Comparison of ENCODE assay signal across 8 cellular contexts in the genomic region with DNA sequence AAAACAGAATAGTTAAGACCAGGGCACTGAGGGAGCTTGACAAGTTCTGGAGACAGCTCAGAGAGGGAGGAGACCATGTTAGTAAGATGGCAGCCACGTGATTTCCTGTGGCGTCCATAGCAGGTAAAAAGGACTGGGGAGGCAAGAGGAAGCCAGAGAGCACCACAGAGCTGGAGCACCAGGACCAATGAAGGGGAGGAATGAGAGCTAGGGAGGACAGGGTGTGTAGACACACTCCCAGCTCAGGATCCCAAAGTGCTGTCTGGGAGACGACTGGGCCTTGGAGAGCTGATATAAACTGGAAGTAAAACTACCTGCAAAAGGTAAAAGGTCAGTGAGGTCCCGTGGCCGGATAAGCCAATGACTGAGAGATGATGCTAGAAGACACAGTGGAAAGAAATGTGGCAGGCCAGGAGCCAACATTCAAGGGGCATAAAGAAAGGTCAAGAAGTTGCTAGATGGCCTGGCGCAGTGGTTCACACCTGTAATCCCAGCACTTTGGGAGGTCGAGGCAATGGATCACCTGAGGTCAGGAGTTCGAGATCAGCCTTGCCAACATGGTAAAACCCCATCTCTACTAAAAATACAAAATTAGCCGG. TPM values are rescaled to one million over a fixed set of nuclear protein-coding genes. Genes with fewer than 3 reads are reported as not detected.
DNase-seq lines count a peak whose midpoint lies in the region; ATAC-seq and TF ChIP-seq lines count a peak whose summit lies in the region.
"Had no signal": no experiment of that assay in that cellular context is flagged by ENCODE, and none has a peak within 500 bp of the region (broad histone marks: within the 10 kb centered on the region; RNA-seq: fewer than 3 reads in every experiment).

No MANE protein-coding gene starts in this region.

- H3K4me3 ChIP-seq in Loucy (ENCODE audit: low read length, poor library complexity, severe bottlenecking), result peak overlapping the region; percentile 21
- no peak overlapping the region for H3K4me3 ChIP-seq in coronary artery
- no peak overlapping the region for H3K4me3 ChIP-seq in psoas muscle
- no peak overlapping the region for H3K4me3 ChIP-seq in body of pancreas

- peaks cover 6% of the 10 kb centered on the region; the same call in 1 of the 2 replicates for H3K36me3 ChIP-seq in Loucy (ENCODE audit: insufficient read depth, low read length)
- H3K36me3 ChIP-seq in psoas muscle (ENCODE audit: insufficient read depth in 1 of 2, low read depth in 1 of 2), result no peaks in the 10 kb centered on the region
- H3K36me3 ChIP-seq in body of pancreas (replicated peaks in 1 of 2; ENCODE audit: insufficient read depth in 1 of 2, low read depth in 2 of 2), result no peaks in the 10 kb centered on the region

- no peaks in the 10 kb centered on the region for H3F3A ChIP-seq in Loucy (ENCODE audit: low read depth)

- H3K4me3 Mint-ChIP-seq in stimulated activated effector memory CD8-positive, alpha-beta T cell treated with anti-CD3 and anti-CD28 coated beads, Interleukin-12 subunit alpha, Interleukin-12 subunit beta, amount 100 ng/mL, for 72 hours, result peak overlapping the region; percentile 33

- no peaks in the 10 kb centered on the region for H3K9me3 ChIP-seq in Loucy (ENCODE audit: insufficient read depth, low read depth, low read length)
- no peaks in the 10 kb centered on the region for H3K9me3 ChIP-seq in psoas muscle
- no peaks in the 10 kb centered on the region for H3K9me3 ChIP-seq in body of pancreas

- ATAC-seq in stimulated activated effector memory CD8-positive, alpha-beta T cell treated with anti-CD3 and anti-CD28 coated beads, Interleukin-12 subunit alpha, Interleukin-12 subunit beta, amount 100 ng/mL, for 72 hours, result peak; percentile 90
- no peak for ATAC-seq in psoas muscle
- ATAC-seq in body of pancreas, result no peak

- H3K27ac Mint-ChIP-seq in stimulated activated effector memory CD8-positive, alpha-beta T cell treated with anti-CD3 and anti-CD28 coated beads, Interleukin-12 subunit alpha, Interleukin-12 subunit beta, amount 100 ng/mL, for 72 hours, result peak overlapping the region; percentile 87

- H3K4me1 ChIP-seq in Loucy (ENCODE audit: insufficient read depth, low read length, poor library complexity, severe bottlenecking) (peaks cover 12% of the 10 kb centered on the region), psoas muscle (no peaks in the 10 kb centered on the region), body of pancreas (peaks cover 7% of the 10 kb centered on the region)

- no peak overlapping the region for H3K27ac ChIP-seq in coronary artery
- no peak overlapping the region for H3K27ac ChIP-seq in psoas muscle
- H3K27ac ChIP-seq in body of pancreas, result no peak overlapping the region

- H3K4me1 Mint-ChIP-seq in stimulated activated effector memory CD8-positive, alpha-beta T cell treated with anti-CD3 and anti-CD28 coated beads, Interleukin-12 subunit alpha, Interleukin-12 subunit beta, amount 100 ng/mL, for 72 hours, result peaks cover 14% of the 10 kb centered on the region

- no peaks in the 10 kb centered on the region for H3K9me2 ChIP-seq in Loucy (replicated peaks; ENCODE audit: low read depth, low read length)

- H3K9ac ChIP-seq in Loucy (ENCODE audit: low read depth, low read length, poor library complexity, severe bottlenecking), result no peak overlapping the region

- peaks cover 21% of the 10 kb centered on the region; the same call in 1 of the 2 replicates for H3K79me2 ChIP-seq in Loucy (ENCODE audit: insufficient read depth, low read length)

- H3K4me2 ChIP-seq in Loucy (ENCODE audit: low read depth, low read length, poor library complexity, severe bottlenecking), result peak overlapping the region; percentile 31

- H4K20me1 ChIP-seq in Loucy (ENCODE audit: insufficient read depth, low read length, poor library complexity, severe bottlenecking), result peaks cover 3% of the 10 kb centered on the region

- TF ChIP-seq CTCF in Loucy (conservative IDR thresholded peaks at IDR 0.05; ENCODE audit: low read length), result no peak
- no peak for TF ChIP-seq CTCF in coronary artery (IDR thresholded peaks at IDR 0.05)
- no peak for TF ChIP-seq CTCF in psoas muscle (IDR thresholded peaks at IDR 0.05)
- no peak for TF ChIP-seq CTCF in body of pancreas (IDR thresholded peaks at IDR 0.05)

- H3K27me3 ChIP-seq in Loucy (ENCODE audit: insufficient read depth, low read length, poor library complexity, severe bottlenecking) (no peaks in the 10 kb centered on the region), psoas muscle (ENCODE audit: insufficient read depth in 3 of 3, low read length in 2 of 3) (no peaks in the 10 kb centered on the region), body of pancreas (no peaks in the 10 kb centered on the region)

- H3K36me3 Mint-ChIP-seq in stimulated activated effector memory CD8-positive, alpha-beta T cell treated with anti-CD3 and anti-CD28 coated beads, Interleukin-12 subunit alpha, Interleukin-12 subunit beta, amount 100 ng/mL, for 72 hours, result peaks cover under 1% of the 10 kb centered on the region

- no peak overlapping the region for H2AFZ ChIP-seq in Loucy (ENCODE audit: low read length)

- TF ChIP-seq POLR2A in body of pancreas (IDR thresholded peaks at IDR 0.05), result no peak

- peak; percentile 33 for DNase-seq in activated CD4-positive, CD25-positive, alpha-beta regulatory T cell treated with anti-CD3 and anti-CD28 coated beads, Interleukin-2, amount 50 U/mL, for 72 hours
- peak; percentile 38 for DNase-seq in effector CD4-positive, alpha-beta T cell
- DNase-seq in stimulated activated effector memory CD8-positive, alpha-beta T cell treated with anti-CD3 and anti-CD28 coated beads, Interleukin-12 subunit alpha, Interleukin-12 subunit beta, amount 100 ng/mL, for 72 hours (ENCODE audit: low spot score in 2 of 2), result no peak
- DNase-seq in coronary artery (ENCODE audit: low spot score), result no peak
- no peak for DNase-seq in psoas muscle
- no peak for DNase-seq in body of pancreas
- DNase-seq: NCI-H2171 treated with DMSO at 0.1 percent for 48 hours had no signal

- intact Hi-C loops in psoas muscle (cut with DNase I), result no loop called here
- intact Hi-C loops in body of pancreas (cut with DNase I), result no loop called here

- 87 to 90% (median 87%) methylated on average over 9 of the region's 9 CpGs for WGBS in psoas muscle, 3 donors
- WGBS in body of pancreas, 2 donors, result 72 to 87% methylated on average over 9 of the region's 9 CpGs

- H3K9me3 Mint-ChIP-seq in stimulated activated effector memory CD8-positive, alpha-beta T cell treated with anti-CD3 and anti-CD28 coated beads, Interleukin-12 subunit alpha, Interleukin-12 subunit beta, amount 100 ng/mL, for 72 hours, result peaks cover 3% of the 10 kb centered on the region

RNA-seq across cellular contexts. Expression of gene SLC23A2, which starts 39.0 kb away (rescaled TPM):
- 1 to 10 TPM; 3.4 to 4.9 (median 4.2) TPM for total RNA-seq in psoas muscle
- 1 to 10 TPM in 2 of 3 donors, under 1 TPM in 1; 0.87 to 1.4 (median 1.2) TPM for polyA plus RNA-seq in psoas muscle
- 10 to 100 TPM; 12.2 TPM for total RNA-seq in body of pancreas

Comparison
In these comparisons a context has a peak if more than half of its experiments do, and no peak if none do; other contexts are left out.
1. DNase-seq: peak in activated CD4-positive, CD25-positive, alpha-beta regulatory T cell treated with anti-CD3 and anti-CD28 coated beads, Interleukin-2, amount 50 U/mL, for 72 hours (single experiment) and effector CD4-positive, alpha-beta T cell (single experiment); none in stimulated activated effector memory CD8-positive, alpha-beta T cell treated with anti-CD3 and anti-CD28 coated beads, Interleukin-12 subunit alpha, Interleukin-12 subunit beta, amount 100 ng/mL, for 72 hours (0 of 2), coronary artery (single experiment), psoas muscle (0 of 2) and body of pancreas (0 of 4).